ENCODE assay signal across 9 cellular contexts in genomic region chr22:22030493-22031182, GRCh38. TPM values are rescaled to one million over a fixed set of nuclear protein-coding genes. Genes with fewer than 3 reads are reported as not detected.
DNase-seq lines count a peak whose midpoint lies in the region; ATAC-seq, FAIRE-seq and TF ChIP-seq lines count a peak whose summit lies in the region.
"Had no signal": no experiment of that assay in that cellular context is flagged by ENCODE, and none has a peak within 500 bp of the region (broad histone marks: within the 10 kb centered on the region; RNA-seq: fewer than 3 reads in every experiment).

No MANE protein-coding gene starts in this region.

- no peaks in the 10 kb centered on the region for H3K36me3 ChIP-seq in sigmoid colon
- H3K36me3 ChIP-seq in CD4-positive, alpha-beta memory T cell (ENCODE audit: insufficient read depth, low read length), result no peaks in the 10 kb centered on the region

- CTCF ChIA-PET in CD4-positive, alpha-beta memory T cell (lab: Charles Lee; ENCODE audit: partially characterized antibody), result no interaction called here

- POLR2A ChIA-PET in CD4-positive, alpha-beta memory T cell (lab: Charles Lee; ENCODE audit: partially characterized antibody), result no interaction called here

- no peak for TF ChIP-seq EP300 in sigmoid colon (IDR thresholded peaks at IDR 0.05)

- intact Hi-C loops in sigmoid colon (cut with DNase I), result no loop called here
- intact Hi-C loops in CD4-positive, alpha-beta memory T cell (cut with micrococcal nuclease), result no loop called here

- H3K27ac ChIP-seq in sigmoid colon, result peak overlapping the region in 1 of 4 donors; percentile 42
- H3K27ac ChIP-seq in CD4-positive, alpha-beta memory T cell (ENCODE audit: low read depth, low read length), result no peak overlapping the region

- H3K27me3 Mint-ChIP-seq in CD4-positive, alpha-beta memory T cell, result peaks cover 0 to 9% of the 10 kb centered on the region in 2 donors

- 62 to 63% methylated on average over 7 of the region's 7 CpGs for WGBS in sigmoid colon, 2 donors

- peak; percentile 75 for FAIRE-seq in urothelium cell line (lab: Jason Lieb, UNC)

- peak; percentile 30 for TF ChIP-seq CTCF in fibroblast of pulmonary artery (IDR thresholded peaks at IDR 0.05; ENCODE audit: low read length, missing control alignments)
- no peak for TF ChIP-seq CTCF in sigmoid colon (IDR thresholded peaks at IDR 0.05)

- no peaks in the 10 kb centered on the region for H3K27me3 ChIP-seq in sigmoid colon
- H3K27me3 ChIP-seq in CD4-positive, alpha-beta memory T cell (ENCODE audit: insufficient read depth, low read length), result no peaks in the 10 kb centered on the region

- H3K4me3 Mint-ChIP-seq in CD4-positive, alpha-beta memory T cell, result no peak overlapping the region
- H3K4me3 Mint-ChIP-seq: stimulated activated naive CD8-positive, alpha-beta T cell treated with anti-CD3 and anti-CD28 coated beads, Interleukin-15, Interleukin-2, amounts not matched to agents 100 ng/mL and 50 ng/mL, for 24 hours had no signal

- H3K9me3 Mint-ChIP-seq in CD4-positive, alpha-beta memory T cell, result no peaks in the 10 kb centered on the region
- H3K9me3 Mint-ChIP-seq: stimulated activated naive CD8-positive, alpha-beta T cell treated with anti-CD3 and anti-CD28 coated beads, Interleukin-15, Interleukin-2, amounts not matched to agents 100 ng/mL and 50 ng/mL, for 24 hours had no signal

- no peak for TF ChIP-seq POLR2A in sigmoid colon (IDR thresholded peaks at IDR 0.05)

- no peaks in the 10 kb centered on the region for H3K4me1 ChIP-seq in sigmoid colon
- H3K4me1 ChIP-seq in CD4-positive, alpha-beta memory T cell (ENCODE audit: insufficient read depth, low read length), result no peaks in the 10 kb centered on the region

- in situ Hi-C loops in Caki2 (cut with HindIII; ENCODE audit: low pct_unique_long_range_greater_than_20kb, low sequenced_read_pairs), result no loop called here

- no peaks in the 10 kb centered on the region for H3K4me1 Mint-ChIP-seq in CD4-positive, alpha-beta memory T cell

- no peak overlapping the region for H3K27ac Mint-ChIP-seq in CD4-positive, alpha-beta memory T cell
- H3K27ac Mint-ChIP-seq: stimulated activated naive CD8-positive, alpha-beta T cell treated with anti-CD3 and anti-CD28 coated beads, Interleukin-15, Interleukin-2, amounts not matched to agents 100 ng/mL and 50 ng/mL, for 24 hours had no signal

- H3K9me3 ChIP-seq in sigmoid colon, result no peaks in the 10 kb centered on the region
- no peaks in the 10 kb centered on the region for H3K9me3 ChIP-seq in CD4-positive, alpha-beta memory T cell (ENCODE audit: control insufficient read depth in 1 of 2, low read length in 2 of 2)

- H3K4me3 ChIP-seq in fibroblast of pulmonary artery (replicated peaks; ENCODE audit: low read depth, low read length), result no peak overlapping the region
- H3K4me3 ChIP-seq in sigmoid colon, result no peak overlapping the region
- H3K4me3 ChIP-seq in CD4-positive, alpha-beta memory T cell (ENCODE audit: low read length in 2 of 2), result no peak overlapping the region

- ATAC-seq in GM19324 (IDR thresholded peaks at IDR 0.05; ENCODE audit: low FRiP score, unreplicated experiment), result peak; percentile 38

- no peaks in the 10 kb centered on the region for H3K36me3 Mint-ChIP-seq in CD4-positive, alpha-beta memory T cell

- DNase-seq in Caki2 (ENCODE audit: low read depth) (peak; percentile 8), LHCN-M2 (ENCODE audit: low read depth) (peak; percentile 4), fibroblast of pulmonary artery (ENCODE audit: low read depth) (peak; percentile 8), urothelium cell line (ENCODE audit: low spot score) (no peak), sigmoid colon (no peak), RKO (ENCODE audit: low spot score) (no peak)
- DNase-seq in CD4-positive, alpha-beta memory T cell, result no peak

RNA-seq across cellular contexts. Expression of gene TOP3B, which starts 48.1 kb away (rescaled TPM):
- total RNA-seq in Caki2 (2014; rRNA removed; shearing (Covaris generic); ENCODE audit: low replicate concordance), result 24.5 and 25.6 TPM in 2 replicates
- total RNA-seq in LHCN-M2 (2014; rRNA removed) (25.2 and 27.4 TPM in 2 replicates), sigmoid colon (10 to 100 TPM; 12.1 to 45.1 (median 20.2) TPM)
- 10.6 TPM for polyA plus RNA-seq in LHCN-M2 (2012)
- polyA plus RNA-seq in sigmoid colon, result 10 to 100 TPM in 1 of 3 donors, 1 to 10 TPM in 2; 3.5 to 18.6 (median 9.0) TPM
- 10 to 100 TPM; 78.1 to 81.1 TPM for total RNA-seq in CD4-positive, alpha-beta memory T cell
- 10 to 100 TPM in 1 of 2 donors, 1 to 10 TPM in 1; 8.6 to 15.6 TPM for polyA plus RNA-seq in CD4-positive, alpha-beta memory T cell

Comparison
In these comparisons a context has a peak if more than half of its experiments do, and no peak if none do; other contexts are left out.
1. DNase-seq: peak in Caki2 (single experiment), LHCN-M2 (single experiment) and fibroblast of pulmonary artery (single experiment); none in urothelium cell line (single experiment), sigmoid colon (single experiment), CD4-positive, alpha-beta memory T cell (0 of 5) and RKO (single experiment).